ENCODE assay signal across 18 cellular contexts in genomic region chr9:16367605-16368424, GRCh38.
A peak's percentile ranks its signal among the peaks of the same experiment; 100 is the strongest.
DNase-seq lines count a peak whose midpoint lies in the region; ATAC-seq, FAIRE-seq and TF ChIP-seq lines count a peak whose summit lies in the region.
"Had no signal": no experiment of that assay in that cellular context is flagged by ENCODE, and none has a peak within 500 bp of the region (broad histone marks: within the 10 kb centered on the region; RNA-seq: fewer than 3 reads in every experiment).

No MANE protein-coding gene starts in this region.

- peak overlapping the region; percentile 74 for H2AFZ ChIP-seq in IMR-90 (replicated peaks; ENCODE audit: low read length, poor library complexity)
- H2AFZ ChIP-seq in keratinocyte (ENCODE audit: control insufficient read depth, low read length): no peak overlapping the region

- H4K5ac ChIP-seq in IMR-90 (ENCODE audit: low read depth, low read length): peak overlapping the region; percentile 59

- peak overlapping the region; percentile 100 for H2AK5ac ChIP-seq in IMR-90 (ENCODE audit: low read depth, low read length)

- H2AK9ac ChIP-seq in IMR-90 (replicated peaks; ENCODE audit: low read depth, low read length, poor library complexity): peak overlapping the region; percentile 96

- no peaks in the 10 kb centered on the region for H3K9me3 ChIP-seq in IMR-90 (ENCODE audit: control insufficient read depth, insufficient read depth, low read length)
- H3K9me3 ChIP-seq in keratinocyte (ENCODE audit: control insufficient read depth, low read depth, low read length): no peaks in the 10 kb centered on the region
- H3K9me3 ChIP-seq: gastroesophageal sphincter, tibial artery had no signal

- H2BK20ac ChIP-seq in IMR-90 (ENCODE audit: low read depth, low read length): peak overlapping the region; percentile 100

- H3K27ac ChIP-seq in IMR-90 (ENCODE audit: insufficient read depth, low read length) (peak overlapping the region; percentile 69), keratinocyte (ENCODE audit: control insufficient read depth, insufficient read depth, low read length) (peak overlapping the region; percentile 37)
- H3K27ac ChIP-seq: BLaER1, coronary artery, gastroesophageal sphincter, SK-N-MC, tibial artery had no signal

- intact Hi-C loops in IMR-90 (cut with micrococcal nuclease): no loop called here

- POLR2A ChIA-PET in BJ (lab: Charles Lee) (interaction anchor here (0.6 to 0.9 kb wide), 2 partner anchors 15 to 45 kb away, joined by 3 read pairs; no protein-coding TSS in a partner anchor), IMR-90 (lab: Charles Lee; ENCODE audit: unreplicated experiment) (interaction anchor here (0.7 kb wide), 1 partner anchor 646 kb away, joined by 10 read pairs; no protein-coding TSS in a partner anchor)
- POLR2A ChIA-PET in activated CD4-positive, alpha-beta T cell treated with anti-CD3 and anti-CD28 coated beads, Interleukin-2, amount 10 ng/mL, durations not matched to agents 7 days and 5 days (lab: Charles Lee): no interaction called here

- no peaks in the 10 kb centered on the region for H3K36me3 Mint-ChIP-seq in activated CD4-positive, alpha-beta T cell treated with anti-CD3 and anti-CD28 coated beads, Interleukin-2, amount 10 ng/mL, durations not matched to agents 7 days and 5 days (ENCODE audit: low read depth)

- H2BK120ac ChIP-seq in IMR-90 (ENCODE audit: low read depth, low read length): peak overlapping the region; percentile 100

- ATAC-seq in IMR-90 (ENCODE audit: low read depth): peak; percentile 71
- ATAC-seq: gastroesophageal sphincter had no signal

- H4K8ac ChIP-seq in IMR-90 (ENCODE audit: low read depth in 2 of 2, low read length in 2 of 2): peak overlapping the region; percentile 65 to 96

- peaks cover 4% of the 10 kb centered on the region for H3K9me3 Mint-ChIP-seq in activated CD4-positive, alpha-beta T cell treated with anti-CD3 and anti-CD28 coated beads, Interleukin-2, amount 10 ng/mL, durations not matched to agents 7 days and 5 days
- H3K9me3 Mint-ChIP-seq: activated B cell treated with CpG ODN at 0.5 μM for 24 hours had no signal

- H3K4me2 ChIP-seq in IMR-90 (ENCODE audit: low read depth, low read length) (peak overlapping the region; percentile 54; the same call in 1 of the 2 replicates), keratinocyte (ENCODE audit: control insufficient read depth, extremely low read depth, insufficient read depth, low read depth, low read length) (peak overlapping the region; percentile 63)
- H3K4me2 ChIP-seq: BLaER1 had no signal

- in situ Hi-C loops in IMR-90 (cut with MboI; ENCODE audit: low sequenced_read_pairs): no loop called here

- H3K9ac ChIP-seq in IMR-90 (ENCODE audit: low read depth, low read length): peak overlapping the region; percentile 5; the same call in 1 of the 2 replicates
- H3K9ac ChIP-seq in keratinocyte (ENCODE audit: control insufficient read depth, extremely low read depth, insufficient read depth, low read length): no peak overlapping the region
- H3K9ac ChIP-seq: BLaER1 had no signal

- H3K4me1 ChIP-seq in IMR-90 (ENCODE audit: control insufficient read depth, insufficient read depth, low read length): peaks cover 10% of the 10 kb centered on the region
- peaks cover 14% of the 10 kb centered on the region for H3K4me1 ChIP-seq in keratinocyte (ENCODE audit: control insufficient read depth, extremely low read depth, insufficient read depth, low read length)
- H3K4me1 ChIP-seq: gastroesophageal sphincter, tibial artery had no signal

- H3K9me1 ChIP-seq in IMR-90 (ENCODE audit: insufficient read depth, low read length): peaks cover 17% of the 10 kb centered on the region
- H3K9me1 ChIP-seq in keratinocyte (ENCODE audit: control insufficient read depth, extremely low read depth, insufficient read depth, low read length): no peaks in the 10 kb centered on the region

- no peak overlapping the region for H3K27ac Mint-ChIP-seq in activated CD4-positive, alpha-beta T cell treated with anti-CD3 and anti-CD28 coated beads, Interleukin-2, amount 10 ng/mL, durations not matched to agents 7 days and 5 days
- H3K27ac Mint-ChIP-seq: activated B cell treated with CpG ODN at 0.5 μM for 24 hours had no signal

- FAIRE-seq in keratinocyte (lab: Jason Lieb, UNC): peak; percentile 78

- H3K79me1 ChIP-seq in IMR-90 (ENCODE audit: low read depth in 1 of 2, low read length in 2 of 2): no peaks in the 10 kb centered on the region; a peak in 1 of 4 replicates

- no peak for TF ChIP-seq RAD21 in IMR-90 (IDR thresholded peaks at IDR 0.05; ENCODE audit: low read length)

- H3K4me3 ChIP-seq in BJ (ENCODE audit: low read depth, low read length) (no peak overlapping the region), IMR-90 (ENCODE audit: insufficient read depth, low read depth, low read length) (no peak overlapping the region), keratinocyte (ENCODE audit: control insufficient read depth in 2 of 3, extremely low read depth in 1 of 3, insufficient read depth in 2 of 3, low read depth in 1 of 3, low read length in 3 of 3) (no peak overlapping the region)
- H3K4me3 ChIP-seq: BLaER1, coronary artery, gastroesophageal sphincter, SK-N-MC, tibial artery had no signal

- peak overlapping the region; percentile 99 for H3K4ac ChIP-seq in IMR-90 (ENCODE audit: low read depth, low read length)

- peak overlapping the region; percentile 95 for H3K14ac ChIP-seq in IMR-90 (replicated peaks; ENCODE audit: low read depth, low read length)

- H3K23ac ChIP-seq in IMR-90 (ENCODE audit: low read depth, low read length): peak overlapping the region; percentile 95

- CTCF ChIA-PET in BJ (lab: Yijun Ruan, JAX) (interaction anchor here (0.8 kb wide), 1 partner anchor 21 kb away, joined by 3 read pairs; no protein-coding TSS in a partner anchor), IMR-90 (lab: Yijun Ruan, JAX) (no interaction called here)
- CTCF ChIA-PET in activated CD4-positive, alpha-beta T cell treated with anti-CD3 and anti-CD28 coated beads, Interleukin-2, amount 10 ng/mL, durations not matched to agents 7 days and 5 days (lab: Charles Lee): no interaction called here

- TF ChIP-seq POLR2A in IMR-90 (IDR thresholded peaks at IDR 0.05; ENCODE audit: low read depth, low read length): no peak

- H3K4me1 Mint-ChIP-seq in activated CD4-positive, alpha-beta T cell treated with anti-CD3 and anti-CD28 coated beads, Interleukin-2, amount 10 ng/mL, durations not matched to agents 7 days and 5 days: no peaks in the 10 kb centered on the region
- H3K4me1 Mint-ChIP-seq: activated B cell treated with CpG ODN at 0.5 μM for 24 hours had no signal

- no peaks in the 10 kb centered on the region for H3K79me2 ChIP-seq in keratinocyte (ENCODE audit: control insufficient read depth, insufficient read depth, low read length)

- TF ChIP-seq CTCF in BJ (IDR thresholded peaks at IDR 0.05; ENCODE audit: insufficient read depth, low read depth, low read length) (no peak), IMR-90 (conservative IDR thresholded peaks at IDR 0.05; ENCODE audit: low read depth, low read length) (no peak), keratinocyte (optimal IDR thresholded peaks at IDR 0.05 in 1 of 3, IDR thresholded peaks at IDR 0.05 in 1 of 3, conservative IDR thresholded peaks at IDR 0.05 in 1 of 3; ENCODE audit: extremely low read depth in 1 of 3, insufficient read depth in 2 of 3, low read length in 3 of 3) (no peak)

- H3K27me3 Mint-ChIP-seq in activated CD4-positive, alpha-beta T cell treated with anti-CD3 and anti-CD28 coated beads, Interleukin-2, amount 10 ng/mL, durations not matched to agents 7 days and 5 days: no peaks in the 10 kb centered on the region
- H3K27me3 Mint-ChIP-seq: activated B cell treated with CpG ODN at 0.5 μM for 24 hours had no signal

- H4K91ac ChIP-seq in IMR-90 (ENCODE audit: insufficient read depth, low read depth, low read length): peak overlapping the region; percentile 98

- peak; percentile 53 for DNase-seq in BJ (ENCODE audit: low read depth)
- DNase-seq in IMR-90: peak; percentile 80
- DNase-seq in astrocyte of the hippocampus (ENCODE audit: low read depth, low spot score): peak; percentile 15
- DNase-seq in keratinocyte (ENCODE audit: low read depth, low spot score): peak; percentile 59
- DNase-seq in NCI-H187 treated with DMSO at 0.1 percent for 48 hours (lab: John Stamatoyannopoulos, UW): no peak
- DNase-seq in SW480 (ENCODE audit: low spot score): no peak
- no peak for DNase-seq in T-helper 9 cell
- DNase-seq in activated CD4-positive, alpha-beta T cell treated with anti-CD3 and anti-CD28 coated beads, Interleukin-2, amount 10 ng/mL, durations not matched to agents 7 days and 5 days: no peak
- DNase-seq: activated B cell treated with CpG ODN at 0.5 μM for 24 hours; activated naive CD4-positive, alpha-beta T cell treated with anti-CD3 and anti-CD28 coated beads, Interleukin-2, amount 50 U/mL, for 16 hours; DND-41; kidney glomerular epithelial cell; NCI-H2171; tibial artery had no signal

- dilution Hi-C loops in IMR-90 (cut with HindIII; ENCODE audit: low sequenced_read_pairs, unreplicated experiment) (no loop called here), keratinocyte (cut with MboI; ENCODE audit: extremely low pct_ligation_motif_present, low sequenced_read_pairs) (no loop called here)

- peak overlapping the region; percentile 90 for H3K56ac ChIP-seq in IMR-90 (ENCODE audit: extremely low read depth, insufficient read depth, low read length)

- no peaks in the 10 kb centered on the region for H3K36me3 ChIP-seq in BJ (ENCODE audit: control insufficient read depth, insufficient read depth, low read length)
- H3K36me3 ChIP-seq in IMR-90 (ENCODE audit: control insufficient read depth, insufficient read depth, low read length): no peaks in the 10 kb centered on the region
- H3K36me3 ChIP-seq in keratinocyte (ENCODE audit: control insufficient read depth in 2 of 2, extremely low read depth in 1 of 2, insufficient read depth in 2 of 2, low read length in 2 of 2): no peaks in the 10 kb centered on the region
- H3K36me3 ChIP-seq: BLaER1, gastroesophageal sphincter, tibial artery had no signal

- H3K27me3 ChIP-seq in BJ (ENCODE audit: control insufficient read depth, insufficient read depth, low read length) (no peaks in the 10 kb centered on the region), IMR-90 (ENCODE audit: control insufficient read depth, insufficient read depth, low read length) (no peaks in the 10 kb centered on the region), keratinocyte (ENCODE audit: control insufficient read depth, extremely low read depth, insufficient read depth, low read length) (no peaks in the 10 kb centered on the region)
- H3K27me3 ChIP-seq: BLaER1, gastroesophageal sphincter, tibial artery had no signal

- BruUV-seq in IMR-90 (replicated peaks; lab: Mats Ljungman, UMichigan): no TSS peak

- peak overlapping the region; percentile 96 for H2BK5ac ChIP-seq in IMR-90 (ENCODE audit: low read depth, low read length, poor library complexity, severe bottlenecking)

- H4K20me1 ChIP-seq in IMR-90 (ENCODE audit: insufficient read depth, low read length): no peaks in the 10 kb centered on the region
- no peaks in the 10 kb centered on the region for H4K20me1 ChIP-seq in keratinocyte (ENCODE audit: control insufficient read depth, extremely low read depth, insufficient read depth, low read length)
- H4K20me1 ChIP-seq: BLaER1 had no signal

- H3K4me3 Mint-ChIP-seq in activated CD4-positive, alpha-beta T cell treated with anti-CD3 and anti-CD28 coated beads, Interleukin-2, amount 10 ng/mL, durations not matched to agents 7 days and 5 days: no peak overlapping the region
- H3K4me3 Mint-ChIP-seq: activated B cell treated with CpG ODN at 0.5 μM for 24 hours had no signal

- peak overlapping the region; percentile 81 for H3K18ac ChIP-seq in IMR-90 (ENCODE audit: low read depth, low read length)

- 97% methylated on average over 3 of the region's 10 CpGs; no CpG with 5 or more reads in 1 of the 2 experiments for WGBS in IMR-90 (ENCODE audit: extremely low coverage in 2 of 2, insufficient read length in 1 of 2), 2 experiments

- peak overlapping the region; percentile 98 for H2BK15ac ChIP-seq in IMR-90 (ENCODE audit: low read depth, low read length)

Comparison
In these comparisons a context has a peak if more than half of its experiments do, and no peak if none do; other contexts are left out.
1. DNase-seq: peak in BJ (single experiment), IMR-90 (single experiment), astrocyte of the hippocampus (single experiment) and keratinocyte (single experiment); none in NCI-H187 treated with DMSO at 0.1 percent for 48 hours (single experiment), SW480 (single experiment), T-helper 9 cell (single experiment) and activated CD4-positive, alpha-beta T cell treated with anti-CD3 and anti-CD28 coated beads, Interleukin-2, amount 10 ng/mL, durations not matched to agents 7 days and 5 days (single experiment).